8 cellular contexts compared by ENCODE assay signal in genomic region chr4:107757860-107758476, GRCh38. TPM values are rescaled to one million over a fixed set of nuclear protein-coding genes. Genes with fewer than 3 reads are reported as not detected.
DNase-seq lines count a peak whose midpoint lies in the region; ATAC-seq and TF ChIP-seq lines count a peak whose summit lies in the region.

No MANE protein-coding gene starts in this region.

- CTCF ChIA-PET in CD8-positive, alpha-beta T cell (lab: Charles Lee), result interaction anchor here (0.7 to 2.0 kb wide), 13 partner anchors 9 to 1648 kb away, joined by 3 to 12 read pairs (median 3); partner anchors contain the start of gene CYP2U1

- H3K9me3 Mint-ChIP-seq in CD8-positive, alpha-beta T cell, result no peaks in the 10 kb centered on the region
- peaks cover 22% of the 10 kb centered on the region for H3K9me3 Mint-ChIP-seq in GM23338
- no peaks in the 10 kb centered on the region for H3K9me3 Mint-ChIP-seq in activated T-helper 17 cell treated with anti-CD3 and anti-CD28 coated beads, Interleukin-2, amount 50 U/mL, for 72 hours

- no peaks in the 10 kb centered on the region for H3K27me3 ChIP-seq in CD8-positive, alpha-beta T cell (ENCODE audit: insufficient read depth, low read length)
- no peaks in the 10 kb centered on the region for H3K27me3 ChIP-seq in GM23338 (ENCODE audit: insufficient read depth)
- no peaks in the 10 kb centered on the region for H3K27me3 ChIP-seq in Peyer's patch
- H3K27me3 ChIP-seq in MG63, result no peaks in the 10 kb centered on the region

- H3K36me3 ChIP-seq in CD8-positive, alpha-beta T cell (ENCODE audit: insufficient read depth, low read length), result no peaks in the 10 kb centered on the region
- no peaks in the 10 kb centered on the region for H3K36me3 ChIP-seq in GM23338 (ENCODE audit: insufficient read depth)
- H3K36me3 ChIP-seq in Peyer's patch, result no peaks in the 10 kb centered on the region
- no peaks in the 10 kb centered on the region for H3K36me3 ChIP-seq in MG63

- H3F3A ChIP-seq in GM23338 (replicated peaks; ENCODE audit: low read depth), result no peaks in the 10 kb centered on the region

- TF ChIP-seq CTCF in CD8-positive, alpha-beta T cell (IDR thresholded peaks at IDR 0.05), result peak; percentile 76
- peak in 1 of 2 experiments; percentile 69; a peak in 3 of 4 replicates for TF ChIP-seq CTCF in GM23338 (conservative IDR thresholded peaks at IDR 0.05; ENCODE audit: low read depth in 2 of 2)
- peak in 5 of 6 experiments; percentile 33 to 67 (median 61) for TF ChIP-seq CTCF in Peyer's patch (IDR thresholded peaks at IDR 0.05)
- TF ChIP-seq CTCF in fibroblast of mammary gland (conservative IDR thresholded peaks at IDR 0.05; ENCODE audit: control insufficient read depth, insufficient read depth, low read depth, low read length), result peak; percentile 42

- no peaks in the 10 kb centered on the region for H3K79me2 ChIP-seq in GM23338 (replicated peaks; ENCODE audit: insufficient read depth)

- no peaks in the 10 kb centered on the region for H3K4me1 Mint-ChIP-seq in CD8-positive, alpha-beta T cell (ENCODE audit: low read depth)
- peaks cover 19% of the 10 kb centered on the region for H3K4me1 Mint-ChIP-seq in GM23338
- H3K4me1 Mint-ChIP-seq in activated T-helper 17 cell treated with anti-CD3 and anti-CD28 coated beads, Interleukin-2, amount 50 U/mL, for 72 hours, result no peaks in the 10 kb centered on the region

- intact Hi-C loops in CD8-positive, alpha-beta T cell (cut with DNase I, micrococcal nuclease), result loop anchor here (1.0 to 10.0 kb wide), 4 partner anchors 37 to 1649 kb away; no protein-coding TSS in a partner anchor

- no peaks in the 10 kb centered on the region for H4K20me1 ChIP-seq in GM23338 (replicated peaks; ENCODE audit: insufficient read depth)

- no peak overlapping the region for H3K4me3 Mint-ChIP-seq in CD8-positive, alpha-beta T cell
- H3K4me3 Mint-ChIP-seq in GM23338, result no peak overlapping the region
- H3K4me3 Mint-ChIP-seq in activated T-helper 17 cell treated with anti-CD3 and anti-CD28 coated beads, Interleukin-2, amount 50 U/mL, for 72 hours, result no peak overlapping the region

- no peak overlapping the region for H3K4me3 ChIP-seq in CD8-positive, alpha-beta T cell (ENCODE audit: low read depth, low read length)
- no peak overlapping the region for H3K4me3 ChIP-seq in GM23338
- H3K4me3 ChIP-seq in Peyer's patch, result no peak overlapping the region
- H3K4me3 ChIP-seq in fibroblast of mammary gland (ENCODE audit: control insufficient read depth, low read depth, low read length), result no peak overlapping the region
- H3K4me3 ChIP-seq in MG63, result no peak overlapping the region

- H3K4me2 ChIP-seq in GM23338, result no peak overlapping the region

- no peak overlapping the region for H3K27ac Mint-ChIP-seq in CD8-positive, alpha-beta T cell
- H3K27ac Mint-ChIP-seq in GM23338, result no peak overlapping the region
- H3K27ac Mint-ChIP-seq in activated T-helper 17 cell treated with anti-CD3 and anti-CD28 coated beads, Interleukin-2, amount 50 U/mL, for 72 hours, result no peak overlapping the region

- peaks cover 4% of the 10 kb centered on the region for H3K9me2 ChIP-seq in GM23338 (ENCODE audit: insufficient read depth)

- no peaks in the 10 kb centered on the region for H3K36me3 Mint-ChIP-seq in CD8-positive, alpha-beta T cell
- peaks cover 24% of the 10 kb centered on the region for H3K36me3 Mint-ChIP-seq in GM23338 (ENCODE audit: low read depth)
- no peaks in the 10 kb centered on the region for H3K36me3 Mint-ChIP-seq in activated T-helper 17 cell treated with anti-CD3 and anti-CD28 coated beads, Interleukin-2, amount 50 U/mL, for 72 hours (ENCODE audit: low read depth)

- DNase-seq in CD8-positive, alpha-beta T cell, result no peak
- DNase-seq in GM23338 (ENCODE audit: low spot score) (peak; percentile 63), Peyer's patch (no peak), fibroblast of mammary gland (ENCODE audit: low read depth) (peak; percentile 55), smooth muscle cell of the brain vasculature (ENCODE audit: low read depth, low spot score) (peak; percentile 17), MG63 (no peak)
- no peak for DNase-seq in activated naive CD4-positive, alpha-beta T cell (lab: John Stamatoyannopoulos, UW)

- no peaks in the 10 kb centered on the region for H3K9me3 ChIP-seq in CD8-positive, alpha-beta T cell (ENCODE audit: low read length)
- no peaks in the 10 kb centered on the region for H3K9me3 ChIP-seq in Peyer's patch
- no peaks in the 10 kb centered on the region for H3K9me3 ChIP-seq in MG63

- H3K27me3 Mint-ChIP-seq in CD8-positive, alpha-beta T cell (ENCODE audit: low read depth), result peaks cover 10% of the 10 kb centered on the region
- peaks cover 4% of the 10 kb centered on the region for H3K27me3 Mint-ChIP-seq in GM23338 (ENCODE audit: insufficient read depth, low read depth, poor library complexity)
- peaks cover 4% of the 10 kb centered on the region for H3K27me3 Mint-ChIP-seq in activated T-helper 17 cell treated with anti-CD3 and anti-CD28 coated beads, Interleukin-2, amount 50 U/mL, for 72 hours

- H3K27ac ChIP-seq in CD8-positive, alpha-beta T cell (ENCODE audit: low read depth, low read length), result no peak overlapping the region
- H3K27ac ChIP-seq in GM23338 (ENCODE audit: low read depth), result no peak overlapping the region
- no peak overlapping the region for H3K27ac ChIP-seq in Peyer's patch

- no peak for ATAC-seq in CD8-positive, alpha-beta T cell
- ATAC-seq in GM23338, result no peak
- no peak for ATAC-seq in activated T-helper 17 cell treated with anti-CD3 and anti-CD28 coated beads, Interleukin-2, amount 50 U/mL, for 72 hours (replicated peaks)

- POLR2A ChIA-PET in CD8-positive, alpha-beta T cell (lab: Charles Lee), result no interaction called here

- no peaks in the 10 kb centered on the region for H3K4me1 ChIP-seq in CD8-positive, alpha-beta T cell (ENCODE audit: insufficient read depth, low read length)
- H3K4me1 ChIP-seq in GM23338 (ENCODE audit: insufficient read depth), result peaks cover 36% of the 10 kb centered on the region
- H3K4me1 ChIP-seq in Peyer's patch, result peaks cover 0 to 9% (median 0%) of the 10 kb centered on the region in 4 donors

- TF ChIP-seq POLR2A in Peyer's patch (IDR thresholded peaks at IDR 0.05), result no peak

- no peak overlapping the region for H2AFZ ChIP-seq in GM23338

TF ChIP-seq in GM23338, 12 proteins besides CTCF, POLR2A, EP300 and RAD21 (continues in another document):
- TF ChIP-seq CREB1 (CRISPR knock-in tag; IDR thresholded peaks at IDR 0.05; ENCODE audit: low read depth) (no peak), REST (IDR thresholded peaks at IDR 0.05; ENCODE audit: unreplicated experiment) (no peak), JUNB (IDR thresholded peaks at IDR 0.05; ENCODE audit: unreplicated experiment) (no peak), EZH2 (IDR thresholded peaks at IDR 0.05; ENCODE audit: low read depth, unreplicated experiment) (no peak), ZNF331 (CRISPR knock-in tag; IDR thresholded peaks at IDR 0.05; ENCODE audit: low read depth) (no peak), EZH2phosphoT487 (IDR thresholded peaks at IDR 0.05; ENCODE audit: unreplicated experiment) (no peak), ETS1 (IDR thresholded peaks at IDR 0.05) (no peak), ZNF114 (CRISPR knock-in tag; IDR thresholded peaks at IDR 0.05) (no peak)

RNA-seq across cellular contexts. Expression of gene PAPSS1, which starts 37.9 kb away (rescaled TPM):
- 1 to 10 TPM; 5.2 to 5.3 TPM for total RNA-seq in CD8-positive, alpha-beta T cell
- 79.1 and 85.8 TPM in 2 replicates for total RNA-seq in GM23338 (2014; rRNA removed; shearing (Covaris generic))
- polyA plus RNA-seq in GM23338 (2016; fragmentation: Nextera tagmentation; extraction: Ambion mirVana), result 72.0 and 76.6 TPM in 2 replicates
- total RNA-seq in Peyer's patch, result 10 to 100 TPM in 3 of 4 donors, 1 to 10 TPM in 1; 9.0 to 23.3 (median 18.1) TPM
- 10 to 100 TPM; 31.0 to 32.5 TPM for total RNA-seq in activated T-helper 17 cell treated with anti-CD3 and anti-CD28 coated beads, Interleukin-2, amount 50 U/mL, for 72 hours
- 12.3 and 12.6 TPM in 2 replicates for total RNA-seq in MG63 (2014; rRNA removed; shearing (Covaris generic); ENCODE audit: low replicate concordance)

Comparison
In these comparisons a context has a peak if more than half of its experiments do, and no peak if none do; other contexts are left out.
1. DNase-seq: peak in GM23338 (single experiment), fibroblast of mammary gland (single experiment) and smooth muscle cell of the brain vasculature (single experiment); none in CD8-positive, alpha-beta T cell (0 of 7), Peyer's patch (0 of 3), activated naive CD4-positive, alpha-beta T cell (0 of 4) and MG63 (single experiment).